ENCODE assay signal across 8 cellular contexts in genomic region chr9:34992376-34992951, GRCh38. TPM values are rescaled to one million over a fixed set of nuclear protein-coding genes. Genes with fewer than 3 reads are reported as not detected.
DNase-seq lines count a peak whose midpoint lies in the region; ATAC-seq and TF ChIP-seq lines count a peak whose summit lies in the region.

No MANE protein-coding gene starts in this region.

- in situ Hi-C loops in Caki2 (cut with HindIII; ENCODE audit: low pct_unique_long_range_greater_than_20kb, low sequenced_read_pairs): no loop called here

- peak overlapping the region; percentile 48 for H3K27ac ChIP-seq in mesenchymal stem cell (ENCODE audit: low read length, poor library complexity, severe bottlenecking)
- H3K27ac ChIP-seq in stomach smooth muscle (ENCODE audit: low read length): peak overlapping the region; percentile 100

- peak overlapping the region; percentile 92 for H3K27ac Mint-ChIP-seq in chondrocyte (ENCODE audit: unreplicated experiment)

- no peak overlapping the region for H2BK5ac ChIP-seq in mesenchymal stem cell (ENCODE audit: low read depth, low read length, poor library complexity, severe bottlenecking)

- no peak for TF ChIP-seq CTCF in chondrocyte (IDR thresholded peaks at IDR 0.05)

- peak overlapping the region in 1 of 2 experiments; percentile 22 for H3K4me3 ChIP-seq in mesenchymal stem cell (ENCODE audit: insufficient read depth in 1 of 2, low read depth in 1 of 2, low read length in 2 of 2)
- H3K4me3 ChIP-seq in stomach smooth muscle (ENCODE audit: low read length in 2 of 2): peak overlapping the region; percentile 52 to 68

- H3K27me3 ChIP-seq in mesenchymal stem cell (ENCODE audit: control insufficient read depth in 1 of 2, insufficient read depth in 1 of 2, low read length in 2 of 2) (no peaks in the 10 kb centered on the region), stomach smooth muscle (ENCODE audit: control insufficient read depth in 1 of 2, insufficient read depth in 2 of 2, low read length in 2 of 2) (no peaks in the 10 kb centered on the region)

- peaks cover 68% of the 10 kb centered on the region for H3K4me1 Mint-ChIP-seq in chondrocyte (ENCODE audit: low read depth)

- H4K8ac ChIP-seq in mesenchymal stem cell (ENCODE audit: low read length): peak overlapping the region; percentile 60

- peak overlapping the region; percentile 60 for H2AK5ac ChIP-seq in mesenchymal stem cell (ENCODE audit: low read length, severe bottlenecking)

- H2AFZ ChIP-seq in mesenchymal stem cell (ENCODE audit: low read depth, low read length): no peak overlapping the region

- ATAC-seq in SK-N-SH treated with all-trans-retinoic acid at 6 μM for 48 hours: no peak
- ATAC-seq in GM21786 (IDR thresholded peaks at IDR 0.05; ENCODE audit: unreplicated experiment): no peak

- H3K18ac ChIP-seq in mesenchymal stem cell (ENCODE audit: low read depth in 1 of 2, low read length in 2 of 2): peak overlapping the region; percentile 45 to 93

- H2BK12ac ChIP-seq in mesenchymal stem cell (ENCODE audit: low read length in 2 of 2): peak overlapping the region; percentile 35 to 97

- peaks cover 9% of the 10 kb centered on the region for H3K36me3 Mint-ChIP-seq in chondrocyte (ENCODE audit: low read depth)

- H3K36me3 ChIP-seq in mesenchymal stem cell (ENCODE audit: control insufficient read depth in 1 of 2, insufficient read depth in 2 of 2, low read depth in 1 of 2, low read length in 2 of 2) (peaks cover 24 to 26% of the 10 kb centered on the region in 2 experiments), stomach smooth muscle (ENCODE audit: control insufficient read depth in 2 of 2, insufficient read depth in 2 of 2, low read length in 2 of 2) (peaks cover 13 to 23% of the 10 kb centered on the region in 2 donors)

- H3K27me3 Mint-ChIP-seq in chondrocyte (ENCODE audit: low read depth): no peaks in the 10 kb centered on the region

- peaks cover 52% of the 10 kb centered on the region for H3K4me1 ChIP-seq in mesenchymal stem cell (ENCODE audit: control insufficient read depth, insufficient read depth, low read depth, low read length)
- peaks cover 68% of the 10 kb centered on the region for H3K4me1 ChIP-seq in stomach smooth muscle (ENCODE audit: control insufficient read depth, insufficient read depth, low read length)

- peak overlapping the region; percentile 19 for H3K4me3 Mint-ChIP-seq in chondrocyte (ENCODE audit: unreplicated experiment)

- peak overlapping the region; percentile 78 for H3K9ac ChIP-seq in mesenchymal stem cell (ENCODE audit: low read length)
- peak overlapping the region; percentile 87 to 93 for H3K9ac ChIP-seq in stomach smooth muscle (ENCODE audit: low read length in 2 of 2)

- peak overlapping the region; percentile 23 for H3K4me2 ChIP-seq in mesenchymal stem cell (ENCODE audit: low read length, poor library complexity, severe bottlenecking)

- H2BK120ac ChIP-seq in mesenchymal stem cell (ENCODE audit: low read depth, low read length): no peak overlapping the region

- peaks cover 15% of the 10 kb centered on the region for H3K79me1 ChIP-seq in mesenchymal stem cell (replicated peaks; ENCODE audit: low read length, poor library complexity, severe bottlenecking)

- DNase-seq in Caki2 (ENCODE audit: low read depth): peak; percentile 51
- DNase-seq in chondrocyte (ENCODE audit: low spot score): no peak
- peak; percentile 95 for DNase-seq in mesenchymal stem cell
- no peak for DNase-seq in NCI-H1105 (lab: John Stamatoyannopoulos, UW)
- DNase-seq in retina: no peak

- peak overlapping the region; percentile 67 to 95 for H3K4ac ChIP-seq in mesenchymal stem cell (ENCODE audit: low read depth in 1 of 2, low read length in 2 of 2)

- 44% methylated on average over 16 of the region's 16 CpGs for WGBS in mesenchymal stem cell

- H3K9me3 ChIP-seq in mesenchymal stem cell (ENCODE audit: control insufficient read depth, low read length) (no peaks in the 10 kb centered on the region), stomach smooth muscle (ENCODE audit: control insufficient read depth in 2 of 2, low read length in 2 of 2) (no peaks in the 10 kb centered on the region)

- H3K9me3 Mint-ChIP-seq in chondrocyte (ENCODE audit: low read depth): no peaks in the 10 kb centered on the region

- peak overlapping the region in 1 of 2 experiments; percentile 48 for H3K14ac ChIP-seq in mesenchymal stem cell (ENCODE audit: low read length in 2 of 2)

- peak overlapping the region; percentile 62 for H4K91ac ChIP-seq in mesenchymal stem cell (ENCODE audit: low read length)

- peak overlapping the region in 1 of 2 experiments; percentile 98 for H3K23ac ChIP-seq in mesenchymal stem cell (ENCODE audit: low read length in 2 of 2)

- peak overlapping the region; percentile 60 for H2BK15ac ChIP-seq in mesenchymal stem cell (ENCODE audit: low read depth, poor library complexity, severe bottlenecking)

TF ChIP-seq in SK-N-SH treated with all-trans-retinoic acid at 6 μM for 48 hours, 23 proteins besides CTCF, POLR2A, EP300 and RAD21:
- TF ChIP-seq PATZ1 (CRISPR knock-in tag; IDR thresholded peaks at IDR 0.05; ENCODE audit: borderline replicate concordance) (peak; percentile 57; the same call in 1 of the 2 replicates), ISL1 (CRISPR knock-in tag; IDR thresholded peaks at IDR 0.05) (no peak), BACH2 (CRISPR knock-in tag; IDR thresholded peaks at IDR 0.05; ENCODE audit: borderline replicate concordance) (no peak)

RNA-seq across cellular contexts. Expression of gene DNAJB5, which starts 2.9 kb away (rescaled TPM):
- total RNA-seq in Caki2 (2014; rRNA removed; shearing (Covaris generic); ENCODE audit: low replicate concordance): 0.20 and 0.90 TPM in 2 replicates
- 10.2 to 17.4 TPM (median 15.2 TPM) in 3 replicates for total RNA-seq in chondrocyte
- 18.0 TPM for polyA plus RNA-seq in mesenchymal stem cell (2013, experiment 1 of 2)
- 17.9 TPM for polyA plus RNA-seq in mesenchymal stem cell (2013, experiment 2 of 2)

RNA-seq across cellular contexts. Expression of gene PHF24, which starts 34.4 kb away (rescaled TPM):
- total RNA-seq in Caki2 (2014; rRNA removed; shearing (Covaris generic); ENCODE audit: low replicate concordance): 0.07 and 0.20 TPM in 2 replicates
- 0.30 to 1.0 TPM in 2 of 3 replicates, not detected in the other for total RNA-seq in chondrocyte
- 0.03 TPM for polyA plus RNA-seq in mesenchymal stem cell (2013, experiment 1 of 2)
- polyA plus RNA-seq in mesenchymal stem cell (2013, experiment 2 of 2): 0.01 TPM

Comparison
In these comparisons a context has a peak if more than half of its experiments do, and no peak if none do; other contexts are left out.
1. DNase-seq: peak in Caki2 (single experiment) and mesenchymal stem cell (single experiment); none in chondrocyte (single experiment), NCI-H1105 (single experiment) and retina (single experiment).